In the genomic region with DNA sequence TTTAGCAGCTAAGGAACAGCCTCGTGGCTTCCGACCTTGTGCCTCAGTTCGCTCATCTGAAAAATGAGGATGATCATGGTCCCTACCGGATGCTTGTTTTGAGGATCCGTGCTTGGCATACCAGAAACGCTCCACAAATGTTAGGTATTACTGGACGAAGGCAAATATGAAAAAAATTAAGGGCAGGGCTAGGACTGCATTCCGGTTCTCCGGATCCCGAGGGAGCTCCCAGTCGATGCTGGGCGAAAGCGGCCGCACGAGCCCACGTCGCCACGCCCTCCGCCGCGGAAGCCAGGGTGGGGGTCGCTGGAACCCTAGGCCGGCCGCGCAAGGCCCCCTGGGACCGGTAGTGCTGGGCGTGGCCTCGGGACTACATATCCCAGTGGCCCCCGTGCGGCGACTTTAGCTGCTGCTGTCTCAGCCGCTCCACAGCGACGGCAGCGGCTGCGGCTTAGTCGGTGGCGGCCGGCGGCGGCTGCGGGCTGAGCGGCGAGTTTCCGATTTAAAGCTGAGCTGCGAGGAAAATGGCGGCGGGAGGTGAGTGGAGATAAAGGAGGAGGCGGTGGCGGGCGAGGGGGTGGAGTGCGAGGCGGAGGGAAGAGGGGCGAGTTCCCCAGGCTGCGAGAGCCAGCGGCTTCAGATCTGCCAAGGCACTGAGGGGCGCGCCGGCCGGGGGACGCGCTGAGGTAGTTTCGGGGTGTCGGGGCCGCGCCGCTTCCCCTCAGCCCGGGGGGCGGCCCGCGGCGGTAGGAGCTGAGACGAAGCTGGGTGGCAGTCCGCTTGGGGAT, we compare ENCODE assay signal across 8 cellular contexts. TPM values are rescaled to one million over a fixed set of nuclear protein-coding genes. Genes with fewer than 3 reads are reported as not detected.
DNase-seq lines count a peak whose midpoint lies in the region; ATAC-seq and TF ChIP-seq lines count a peak whose summit lies in the region.

A gene (plus strand): TSS at position 405 of the 788 bp plus-strand sequence. CDS start 120,361 bp downstream, outside the sequence.

- peak within 1 kb of the TSS; percentile 88 for H3K9ac ChIP-seq in SK-N-SH

- H3K36me3 ChIP-seq in GM06990 (ENCODE audit: control insufficient read depth, insufficient read depth, low read length) (no peaks in the 10 kb centered on the region), SK-N-SH (replicated peaks in 1 of 2; ENCODE audit: control insufficient read depth in 1 of 2, insufficient read depth in 2 of 2, low read length in 1 of 2) (no peaks in the 10 kb centered on the region)

- H3K27me3 ChIP-seq in GM06990 (replicated peaks; ENCODE audit: control insufficient read depth, insufficient read depth, low read length) (no peaks in the 10 kb centered on the region), SK-N-SH (ENCODE audit: insufficient read depth) (no peaks in the 10 kb centered on the region)

- CTCF ChIA-PET in SK-N-SH (lab: Yijun Ruan, JAX): interaction anchor here (0.8 to 4.0 kb wide), 19 partner anchors 8 to 1119 kb away, joined by 3 to 23 read pairs (median 3); no protein-coding TSS in a partner anchor

- no peaks in the 10 kb centered on the region for H3K9me2 ChIP-seq in SK-N-SH

- peak within 1 kb of the TSS; percentile 84 for H3K4me2 ChIP-seq in SK-N-SH

- peak within 1 kb of the TSS; percentile 97 for H3K4me3 ChIP-seq in GM06990 (replicated peaks; ENCODE audit: low read depth, low read length)
- peak within 1 kb of the TSS; percentile 73 for H3K4me3 ChIP-seq in HFF-Myc (replicated peaks; ENCODE audit: low read depth, low read length)
- H3K4me3 ChIP-seq in SK-N-SH (ENCODE audit: low read depth in 2 of 2, low read length in 1 of 2): peak within 1 kb of the TSS; percentile 73 to 87

- under 1% methylated on average over 44 of the region's 74 CpGs for WGBS in SK-N-SH (ENCODE audit: low lambda C conversion rate)

- H4K20me1 ChIP-seq in SK-N-SH (ENCODE audit: insufficient read depth): peaks cover 9% of the 10 kb centered on the region; the same call in 1 of the 2 replicates

- no peak; the same call in 1 of the 2 replicates for TF ChIP-seq RAD21 in SK-N-SH (IDR thresholded peaks at IDR 0.05; ENCODE audit: low read length)

- peak within 1 kb of the TSS; percentile 83 for H2AFZ ChIP-seq in SK-N-SH (ENCODE audit: low read depth)

- TF ChIP-seq EP300 in SK-N-SH (IDR thresholded peaks at IDR 0.05; ENCODE audit: borderline replicate concordance in 1 of 2, low read depth in 1 of 2, low read length in 1 of 2): peak; percentile 17 to 44; a peak in 2 of 4 replicates

- peak; percentile 36 for TF ChIP-seq CTCF in GM06990 (IDR thresholded peaks at IDR 0.05; ENCODE audit: insufficient read depth, low read length, poor library complexity, severe bottlenecking)
- peak; percentile 9 for TF ChIP-seq CTCF in HFF-Myc (IDR thresholded peaks at IDR 0.05; ENCODE audit: low read depth, low read length, missing control alignments)
- TF ChIP-seq CTCF in SK-N-SH (IDR thresholded peaks at IDR 0.05): peak; percentile 37
- TF ChIP-seq CTCF in omental fat pad (IDR thresholded peaks at IDR 0.05): peak in 1 of 3 donors; percentile 23

- POLR2A ChIA-PET in SK-N-SH (lab: Yijun Ruan, JAX): interaction anchor here (0.5 to 1.5 kb wide), 10 partner anchors 9 to 1181 kb away, joined by 3 to 7 read pairs (median 3); a partner anchor contains a TSS

- H3K9me3 ChIP-seq in SK-N-SH: no peaks in the 10 kb centered on the region

- peaks cover 6% of the 10 kb centered on the region for H3F3A ChIP-seq in SK-N-SH (replicated peaks; ENCODE audit: insufficient read depth)

- peak; percentile 99 for ATAC-seq in omental fat pad (ENCODE audit: low FRiP score)

- DNase-seq in GM06990 (ENCODE audit: extremely low read depth, insufficient read length) (peak; percentile 96), HFF-Myc (ENCODE audit: extremely low read depth, low read depth) (peak; percentile 81), NCI-H1092 (lab: John Stamatoyannopoulos, UW) (peak; percentile 95), SK-N-SH (peak; percentile 98), glomerular visceral epithelial cell (ENCODE audit: extremely low spot score) (peak; percentile 97), omental fat pad (ENCODE audit: low spot score) (peak; percentile 88)
- DNase-seq in activated naive CD4-positive, alpha-beta T cell treated with anti-CD3 and anti-CD28 coated beads, Interleukin-2, amount 50 U/mL, for 16 hours: peak; percentile 94

- H3K27ac ChIP-seq in SK-N-SH (ENCODE audit: low read depth in 2 of 2, low read length in 1 of 2) (peak within 1 kb of the TSS; percentile 83 to 90), temporal lobe (ENCODE audit: low read depth, low read length) (peak within 1 kb of the TSS; percentile 84)

- H3K79me2 ChIP-seq in SK-N-SH (ENCODE audit: insufficient read depth): peaks cover 48% of the 10 kb centered on the region

- H3K4me1 ChIP-seq in SK-N-SH (ENCODE audit: control insufficient read depth in 1 of 2, insufficient read depth in 2 of 2, low read depth in 1 of 2, low read length in 1 of 2): peaks cover 0 to 9% of the 10 kb centered on the region in 2 experiments; a peak in 3 of 4 replicates

TF ChIP-seq in SK-N-SH, 30 proteins besides CTCF, POLR2A, EP300 and RAD21 (continues in another document):
- no peak for TF ChIP-seq TEAD4 (IDR thresholded peaks at IDR 0.05; ENCODE audit: borderline replicate concordance, insufficient read depth)
- TF ChIP-seq, protein P1, sequence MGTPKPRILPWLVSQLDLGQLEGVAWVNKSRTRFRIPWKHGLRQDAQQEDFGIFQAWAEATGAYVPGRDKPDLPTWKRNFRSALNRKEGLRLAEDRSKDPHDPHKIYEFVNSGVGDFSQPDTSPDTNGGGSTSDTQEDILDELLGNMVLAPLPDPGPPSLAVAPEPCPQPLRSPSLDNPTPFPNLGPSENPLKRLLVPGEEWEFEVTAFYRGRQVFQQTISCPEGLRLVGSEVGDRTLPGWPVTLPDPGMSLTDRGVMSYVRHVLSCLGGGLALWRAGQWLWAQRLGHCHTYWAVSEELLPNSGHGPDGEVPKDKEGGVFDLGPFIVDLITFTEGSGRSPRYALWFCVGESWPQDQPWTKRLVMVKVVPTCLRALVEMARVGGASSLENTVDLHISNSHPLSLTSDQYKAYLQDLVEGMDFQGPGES (IDR thresholded peaks at IDR 0.05; ENCODE audit: low read depth, low read length): no peak
- no peak for TF ChIP-seq FOXJ3 (CRISPR knock-in tag; IDR thresholded peaks at IDR 0.05)
- TF ChIP-seq, protein P2, sequence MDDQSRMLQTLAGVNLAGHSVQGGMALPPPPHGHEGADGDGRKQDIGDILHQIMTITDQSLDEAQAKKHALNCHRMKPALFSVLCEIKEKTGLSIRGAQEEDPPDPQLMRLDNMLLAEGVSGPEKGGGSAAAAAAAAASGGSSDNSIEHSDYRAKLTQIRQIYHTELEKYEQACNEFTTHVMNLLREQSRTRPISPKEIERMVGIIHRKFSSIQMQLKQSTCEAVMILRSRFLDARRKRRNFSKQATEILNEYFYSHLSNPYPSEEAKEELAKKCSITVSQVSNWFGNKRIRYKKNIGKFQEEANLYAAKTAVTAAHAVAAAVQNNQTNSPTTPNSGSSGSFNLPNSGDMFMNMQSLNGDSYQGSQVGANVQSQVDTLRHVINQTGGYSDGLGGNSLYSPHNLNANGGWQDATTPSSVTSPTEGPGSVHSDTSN (IDR thresholded peaks at IDR 0.05): peak; percentile 43; the same call in 1 of the 2 replicates
- peak; percentile 78 for TF ChIP-seq ELF1 (IDR thresholded peaks at IDR 0.05)
- peak; percentile 84; the same call in 1 of the 2 replicates for TF ChIP-seq SIN3A (IDR thresholded peaks at IDR 0.05; ENCODE audit: borderline replicate concordance, low read depth, low read length)
- TF ChIP-seq MXI1 (IDR thresholded peaks at IDR 0.05; ENCODE audit: low read depth, low read length): peak; percentile 92
- TF ChIP-seq JUND (IDR thresholded peaks at IDR 0.05): no peak
- peak; percentile 90 for TF ChIP-seq YY1 (IDR thresholded peaks at IDR 0.05; ENCODE audit: low read depth)
- no peak; the same call in none of the 2 replicates for TF ChIP-seq SMC3 (IDR thresholded peaks at IDR 0.05; ENCODE audit: low read depth, low read length)
- peak; percentile 85 for TF ChIP-seq CHD2 (IDR thresholded peaks at IDR 0.05; ENCODE audit: low read length, partially characterized antibody)
- TF ChIP-seq GABPA (IDR thresholded peaks at IDR 0.05; ENCODE audit: low read depth): peak; percentile 30; the same call in 1 of the 2 replicates
- TF ChIP-seq RFX5 (IDR thresholded peaks at IDR 0.05; ENCODE audit: low read length): no peak
- 0 out of 2 replicates have a peak, but pooled peaks have one; percentile 14 for TF ChIP-seq TCF12 (IDR thresholded peaks at IDR 0.05)
- no peak for TF ChIP-seq RXRA (IDR thresholded peaks at IDR 0.05; ENCODE audit: borderline replicate concordance, low read depth)
- TF ChIP-seq NFIC (IDR thresholded peaks at IDR 0.05; ENCODE audit: borderline replicate concordance): 0 out of 2 replicates have a peak, but pooled peaks have one; percentile 24
- no peak for TF ChIP-seq NRF1 (IDR thresholded peaks at IDR 0.05; ENCODE audit: low read depth, low read length)
- TF ChIP-seq, protein P3, sequence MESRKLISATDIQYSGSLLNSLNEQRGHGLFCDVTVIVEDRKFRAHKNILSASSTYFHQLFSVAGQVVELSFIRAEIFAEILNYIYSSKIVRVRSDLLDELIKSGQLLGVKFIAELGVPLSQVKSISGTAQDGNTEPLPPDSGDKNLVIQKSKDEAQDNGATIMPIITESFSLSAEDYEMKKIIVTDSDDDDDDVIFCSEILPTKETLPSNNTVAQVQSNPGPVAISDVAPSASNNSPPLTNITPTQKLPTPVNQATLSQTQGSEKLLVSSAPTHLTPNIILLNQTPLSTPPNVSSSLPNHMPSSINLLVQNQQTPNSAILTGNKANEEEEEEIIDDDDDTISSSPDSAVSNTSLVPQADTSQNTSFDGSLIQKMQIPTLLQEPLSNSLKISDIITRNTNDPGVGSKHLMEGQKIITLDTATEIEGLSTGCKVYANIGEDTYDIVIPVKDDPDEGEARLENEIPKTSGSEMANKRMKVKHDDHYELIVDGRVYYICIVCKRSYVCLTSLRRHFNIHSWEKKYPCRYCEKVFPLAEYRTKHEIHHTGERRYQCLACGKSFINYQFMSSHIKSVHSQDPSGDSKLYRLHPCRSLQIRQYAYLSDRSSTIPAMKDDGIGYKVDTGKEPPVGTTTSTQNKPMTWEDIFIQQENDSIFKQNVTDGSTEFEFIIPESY (IDR thresholded peaks at IDR 0.05; ENCODE audit: borderline replicate concordance, low read depth): no peak

RNA-seq across cellular contexts. Expression of the gene that starts here (rescaled TPM):
- 5.8 and 8.3 TPM in 2 replicates for polyA plus RNA-seq in SK-N-SH (2012; rRNA removed)
- polyA plus RNA-seq in SK-N-SH (2012; cell fraction: cytosol; rRNA removed): 6.4 and 6.7 TPM in 2 replicates
- 7.1 and 13.0 TPM in 2 replicates for polyA plus RNA-seq in SK-N-SH (2012; cell fraction: nucleus; rRNA removed)
- 10 to 100 TPM; 33.7 to 70.6 (median 43.7) TPM for total RNA-seq in omental fat pad
- 33.7 TPM for total RNA-seq in temporal lobe

Comparison
In these comparisons a context has a peak if more than half of its experiments do, and no peak if none do; other contexts are left out.
1. Peak in every context shown above with its lines: DNase-seq, ATAC-seq, H3K4me3 ChIP-seq and H3K27ac ChIP-seq.